Comparison of ENCODE assay signal across 9 cellular contexts in genomic region chr4:113094802-113095201, GRCh38. TPM values are rescaled to one million over a fixed set of nuclear protein-coding genes. Genes with fewer than 3 reads are reported as not detected.
DNase-seq lines count a peak whose midpoint lies in the region; ATAC-seq and TF ChIP-seq lines count a peak whose summit lies in the region.
"Had no signal": no experiment of that assay in that cellular context is flagged by ENCODE, and none has a peak within 500 bp of the region (broad histone marks: within the 10 kb centered on the region; RNA-seq: fewer than 3 reads in every experiment).

No MANE protein-coding gene starts in this region.

- intact Hi-C loops in body of pancreas (cut with DNase I), result no loop called here

- TF ChIP-seq POLR2A in body of pancreas (IDR thresholded peaks at IDR 0.05), result no peak

- DNase-seq in GM12865 (ENCODE audit: low read depth), result peak; percentile 23
- no peak for DNase-seq in MM.1S
- no peak for DNase-seq in body of pancreas
- DNase-seq in retina, result no peak
- DNase-seq in substantia nigra (lab: John Stamatoyannopoulos, UW), result no peak
- DNase-seq in activated naive CD8-positive, alpha-beta T cell treated with anti-CD3 and anti-CD28 coated beads, Interleukin-2, amount 50 U/mL, for 24 hours, result no peak
- DNase-seq in effector CD4-positive, alpha-beta T cell, result no peak

- H3K36me3 Mint-ChIP-seq in nephron (ENCODE audit: low read depth), result no peaks in the 10 kb centered on the region
- H3K36me3 Mint-ChIP-seq in activated naive CD8-positive, alpha-beta T cell treated with anti-CD3 and anti-CD28 coated beads, Interleukin-2, amount 50 U/mL, for 24 hours (ENCODE audit: low read depth), result no peaks in the 10 kb centered on the region

- no peaks in the 10 kb centered on the region for H3K9me3 Mint-ChIP-seq in nephron
- H3K9me3 Mint-ChIP-seq in activated naive CD8-positive, alpha-beta T cell treated with anti-CD3 and anti-CD28 coated beads, Interleukin-2, amount 50 U/mL, for 24 hours, result no peaks in the 10 kb centered on the region

- H3K27ac ChIP-seq in MM.1S (ENCODE audit: low read length), result no peak overlapping the region
- H3K27ac ChIP-seq in body of pancreas, result no peak overlapping the region
- no peak overlapping the region for H3K27ac ChIP-seq in substantia nigra (ENCODE audit: low read depth, low read length, poor library complexity, severe bottlenecking)
- H3K27ac ChIP-seq: SJCRH30 had no signal

- TF ChIP-seq CTCF in GM12865 (IDR thresholded peaks at IDR 0.05; ENCODE audit: insufficient read depth, low read depth, low read length, missing control alignments), result peak; percentile 60
- TF ChIP-seq CTCF in MM.1S (IDR thresholded peaks at IDR 0.05; ENCODE audit: low read length), result peak; percentile 65
- peak in 6 of 7 experiments; percentile 15 to 37 (median 22) for TF ChIP-seq CTCF in body of pancreas (IDR thresholded peaks at IDR 0.05)
- TF ChIP-seq CTCF in nephron (IDR thresholded peaks at IDR 0.05; ENCODE audit: unreplicated experiment in 3 of 3), result peak; percentile 74 to 83 (median 83)

- H3K9ac ChIP-seq in MM.1S (ENCODE audit: low read length), result no peak overlapping the region

- no peaks in the 10 kb centered on the region for H3K9me2 ChIP-seq in MM.1S (replicated peaks; ENCODE audit: insufficient read depth, low read length)

- no peak overlapping the region for H3K4me3 Mint-ChIP-seq in nephron
- no peak overlapping the region for H3K4me3 Mint-ChIP-seq in activated naive CD8-positive, alpha-beta T cell treated with anti-CD3 and anti-CD28 coated beads, Interleukin-2, amount 50 U/mL, for 24 hours

- H4K20me1 ChIP-seq in MM.1S (ENCODE audit: insufficient read depth, low read length), result no peaks in the 10 kb centered on the region

- H3K4me1 Mint-ChIP-seq in nephron, result no peaks in the 10 kb centered on the region
- no peaks in the 10 kb centered on the region for H3K4me1 Mint-ChIP-seq in activated naive CD8-positive, alpha-beta T cell treated with anti-CD3 and anti-CD28 coated beads, Interleukin-2, amount 50 U/mL, for 24 hours

- H3F3A ChIP-seq in MM.1S (ENCODE audit: insufficient read depth, low read length), result no peaks in the 10 kb centered on the region

- H3K9me3 ChIP-seq in MM.1S (replicated peaks; ENCODE audit: insufficient read depth, low read length), result no peaks in the 10 kb centered on the region
- H3K9me3 ChIP-seq in body of pancreas, result no peaks in the 10 kb centered on the region
- H3K9me3 ChIP-seq: SJCRH30 had no signal

- H3K4me1 ChIP-seq in MM.1S (ENCODE audit: low read length) (no peaks in the 10 kb centered on the region), body of pancreas (no peaks in the 10 kb centered on the region)

- no peak overlapping the region for H3K4me2 ChIP-seq in MM.1S (ENCODE audit: low read depth, low read length)

- H3K36me3 ChIP-seq in MM.1S (replicated peaks; ENCODE audit: insufficient read depth, low read length) (no peaks in the 10 kb centered on the region), body of pancreas (replicated peaks in 1 of 2; ENCODE audit: insufficient read depth in 1 of 2, low read depth in 2 of 2) (no peaks in the 10 kb centered on the region)
- H3K36me3 ChIP-seq: SJCRH30 had no signal

- no peak overlapping the region for H3K27ac Mint-ChIP-seq in nephron
- H3K27ac Mint-ChIP-seq in activated naive CD8-positive, alpha-beta T cell treated with anti-CD3 and anti-CD28 coated beads, Interleukin-2, amount 50 U/mL, for 24 hours, result no peak overlapping the region

- H3K27me3 ChIP-seq in MM.1S (replicated peaks; ENCODE audit: insufficient read depth, low read length) (no peaks in the 10 kb centered on the region), body of pancreas (no peaks in the 10 kb centered on the region)
- H3K27me3 ChIP-seq: SJCRH30 had no signal

- H3K4me3 ChIP-seq in GM12865 (ENCODE audit: low read depth, low read length) (no peak overlapping the region), MM.1S (ENCODE audit: low read length) (no peak overlapping the region), body of pancreas (no peak overlapping the region)
- H3K4me3 ChIP-seq: SJCRH30 had no signal

- no peaks in the 10 kb centered on the region for H3K79me2 ChIP-seq in MM.1S (ENCODE audit: low read length)

- no peak overlapping the region for H2AFZ ChIP-seq in MM.1S (ENCODE audit: low read length)

- H3K27me3 Mint-ChIP-seq in nephron (ENCODE audit: low read depth), result no peaks in the 10 kb centered on the region
- peaks cover 3% of the 10 kb centered on the region for H3K27me3 Mint-ChIP-seq in activated naive CD8-positive, alpha-beta T cell treated with anti-CD3 and anti-CD28 coated beads, Interleukin-2, amount 50 U/mL, for 24 hours

- ATAC-seq in body of pancreas, result no peak
- no peak for ATAC-seq in activated naive CD8-positive, alpha-beta T cell treated with anti-CD3 and anti-CD28 coated beads, Interleukin-2, amount 50 U/mL, for 24 hours

RNA-seq across cellular contexts. Expression of gene ANK2, which starts 45.3 kb away (rescaled TPM):
- 10 to 100 TPM in 1 of 2 donors, 1 to 10 TPM in 1; 9.9 to 11.5 TPM for total RNA-seq in body of pancreas

Comparison
In these comparisons a context has a peak if more than half of its experiments do, and no peak if none do; other contexts are left out.
1. CTCF ChIP-seq: peak in every context shown above with its lines; median percentile 83 in nephron; 65 in MM.1S; 60 in GM12865; 22 in body of pancreas.